33 cellular contexts compared by ENCODE assay signal in genomic region chr11:61146413-61146812, GRCh38. TPM values are rescaled to one million over a fixed set of nuclear protein-coding genes. Genes with fewer than 3 reads are reported as not detected.
DNase-seq lines count a peak whose midpoint lies in the region; ATAC-seq and TF ChIP-seq lines count a peak whose summit lies in the region.
"Had no signal": no experiment of that assay in that cellular context is flagged by ENCODE, and none has a peak within 500 bp of the region (broad histone marks: within the 10 kb centered on the region; RNA-seq: fewer than 3 reads in every experiment).

No MANE protein-coding gene starts in this region.

- H3K4me3 Mint-ChIP-seq in progenitor cell of endocrine pancreas (ENCODE audit: low read depth) = no peak overlapping the region
- H3K4me3 Mint-ChIP-seq: endodermal cell had no signal

- no peaks in the 10 kb centered on the region for H3K27me3 Mint-ChIP-seq in progenitor cell of endocrine pancreas

- intact Hi-C loops in Right ventricle myocardium superior (cut with DNase I) = no loop called here

- TF ChIP-seq CTCF in right atrium auricular region (IDR thresholded peaks at IDR 0.05) = no peak
- TF ChIP-seq CTCF in progenitor cell of endocrine pancreas (IDR thresholded peaks at IDR 0.05; ENCODE audit: unreplicated experiment) = no peak

- peak; percentile 10 for ATAC-seq in Right ventricle myocardium superior (ENCODE audit: poor library complexity)
- ATAC-seq: HCT116, left lung had no signal

- peaks cover 0 to 30% of the 10 kb centered on the region in 2 donors for H3K4me1 ChIP-seq in right atrium auricular region

- peaks cover 32% of the 10 kb centered on the region for H3K4me1 Mint-ChIP-seq in progenitor cell of endocrine pancreas (ENCODE audit: low read depth)

- H3K9me3 ChIP-seq in right atrium auricular region = no peaks in the 10 kb centered on the region
- H3K9me3 ChIP-seq: esophagus muscularis mucosa, left lung, Peyer's patch, prostate gland, SJCRH30, suprapubic skin had no signal

- no peaks in the 10 kb centered on the region for H3K36me3 Mint-ChIP-seq in progenitor cell of endocrine pancreas (ENCODE audit: insufficient read depth)

- DNase-seq in Right ventricle myocardium superior (no peak), right atrium auricular region (ENCODE audit: low spot score) (no peak), epidermal melanocyte (ENCODE audit: insufficient read length, low spot score) (peak; percentile 7), progenitor cell of endocrine pancreas (ENCODE audit: low spot score, unreplicated experiment) (no peak), cerebellar cortex (ENCODE audit: low spot score) (no peak)
- no peak for DNase-seq in activated CD4-positive, alpha-beta T cell treated with anti-CD3 and anti-CD28 coated beads, Interleukin-2, amount 50 U/mL, for 4 hours
- no peak for DNase-seq in activated CD4-positive, alpha-beta T cell treated with anti-CD3 and anti-CD28 coated beads for 48 hours
- DNase-seq: activated CD4-positive, alpha-beta T cell treated with anti-CD3 and anti-CD28 coated beads for 4 hours; activated effector memory CD4-positive, alpha-beta T cell treated with anti-CD3 and anti-CD28 coated beads, Interleukin-2, amount 50 U/mL, for 16 hours; activated T-cell treated with anti-CD3 and anti-CD28 coated beads, Interleukin-2, amount 50 U/mL, for 1 hour; DMS53; endodermal cell; foreskin fibroblast; islet precursor cell; left lung; MM.1S; NCI-H2029; NCI-H226; NCI-H69; Peyer's patch; SJCRH30; stimulated activated CD4-positive, alpha-beta T cell treated with anti-CD3 and anti-CD28 coated beads, Interleukin-4, amount 100 ng/mL, for 4 hours; SW 1271; T-helper 9 cell had no signal

- peak overlapping the region; percentile 63 for H3K27ac Mint-ChIP-seq in progenitor cell of endocrine pancreas
- H3K27ac Mint-ChIP-seq: endodermal cell had no signal

- H3K27ac ChIP-seq in right atrium auricular region = no peak overlapping the region
- H3K27ac ChIP-seq: esophagus muscularis mucosa, Peyer's patch, prostate gland, SJCRH30, suprapubic skin, VCaP had no signal

- H3K4me3 ChIP-seq in right atrium auricular region = no peak overlapping the region
- H3K4me3 ChIP-seq: esophagus muscularis mucosa, left lung, Peyer's patch, prostate gland, SJCRH30, suprapubic skin had no signal

- no peaks in the 10 kb centered on the region for H3K36me3 ChIP-seq in right atrium auricular region
- H3K36me3 ChIP-seq: left lung, Peyer's patch, prostate gland, SJCRH30, suprapubic skin had no signal

- H3K27me3 ChIP-seq in right atrium auricular region = no peaks in the 10 kb centered on the region
- H3K27me3 ChIP-seq: esophagus muscularis mucosa, left lung, Peyer's patch, SJCRH30, suprapubic skin had no signal

- no peaks in the 10 kb centered on the region for H3K9me3 Mint-ChIP-seq in progenitor cell of endocrine pancreas (ENCODE audit: low read depth)
- H3K9me3 Mint-ChIP-seq: endodermal cell had no signal

RNA-seq across cellular contexts. Expression of gene VPS37C, which starts 14.8 kb away (rescaled TPM):
- total RNA-seq in Right ventricle myocardium superior (14.3 TPM), right atrium auricular region (10 to 100 TPM; 12.9 to 28.8 TPM), progenitor cell of endocrine pancreas (28.1 and 30.8 TPM in 2 replicates)

RNA-seq across cellular contexts. Expression of gene CD5, which starts 44.1 kb away (rescaled TPM):
- total RNA-seq in Right ventricle myocardium superior = not detected
- total RNA-seq in right atrium auricular region = 1 to 10 TPM in 1 of 2 donors, under 1 TPM in 1; 0.75 to 1.6 TPM
- not detected in 2 replicates for total RNA-seq in progenitor cell of endocrine pancreas
- total RNA-seq: cardiac septum, endodermal cell, G401, myocyte, urinary bladder had no signal

RNA-seq across cellular contexts. Expression of gene PGA3, which starts 56.9 kb away (rescaled TPM):
- not detected for total RNA-seq in Right ventricle myocardium superior
- total RNA-seq in right atrium auricular region = under 1 TPM; 0.33 to 0.55 TPM
- total RNA-seq in progenitor cell of endocrine pancreas = not detected in 2 replicates
- total RNA-seq: endodermal cell, G401, Peyer's patch, SJCRH30 had no signal
